ENCODE assay signal across 8 cellular contexts in the genomic region with DNA sequence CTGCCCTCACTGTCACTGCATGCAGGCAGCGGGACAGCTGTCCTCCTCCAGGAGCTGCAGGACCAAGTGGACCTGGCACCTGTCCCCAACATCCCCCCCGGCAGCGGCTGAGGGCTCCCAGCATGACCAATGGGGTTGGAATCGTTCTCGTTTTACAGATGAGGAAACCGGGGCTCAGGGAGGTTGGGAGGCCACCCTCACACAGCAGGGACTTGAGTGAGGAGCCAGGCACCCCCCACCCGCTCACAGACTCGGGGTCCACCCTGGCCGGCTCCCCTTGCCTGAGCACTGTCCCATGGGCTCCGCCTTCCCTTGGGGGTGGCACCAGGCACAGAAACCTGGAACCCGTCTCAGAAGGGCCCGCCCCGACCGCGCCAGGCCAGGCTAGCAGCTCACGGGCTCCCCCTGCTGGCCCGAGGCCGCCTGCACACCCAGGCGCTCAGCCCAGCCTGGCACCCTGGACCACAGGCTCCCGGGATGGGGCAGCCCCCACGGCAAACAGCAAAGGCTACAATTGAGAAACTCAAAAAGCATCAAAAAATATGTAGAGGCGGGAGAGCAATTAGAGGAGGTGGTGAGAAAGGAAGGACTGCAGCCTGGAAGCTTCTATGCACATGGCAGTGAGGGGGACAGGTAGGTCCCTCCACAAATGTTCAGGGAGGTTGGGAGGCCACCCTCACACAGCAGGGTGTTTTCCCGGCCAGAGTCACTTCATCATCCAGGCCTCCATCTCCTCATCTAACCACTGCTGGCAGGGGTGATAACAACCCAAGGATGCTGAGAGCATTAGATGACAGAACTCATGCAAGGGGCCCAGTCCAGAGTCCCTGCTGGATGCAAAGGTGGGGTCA. TPM values are rescaled to one million over a fixed set of nuclear protein-coding genes. Genes with fewer than 3 reads are reported as not detected.
DNase-seq lines count a peak whose midpoint lies in the region; ATAC-seq and TF ChIP-seq lines count a peak whose summit lies in the region.

No MANE protein-coding gene starts in this region.

- peak; percentile 79 for ATAC-seq in GM21717 (IDR thresholded peaks at IDR 0.05; ENCODE audit: unreplicated experiment)
- no peak for ATAC-seq in HG02840 (IDR thresholded peaks at IDR 0.05; ENCODE audit: low FRiP score, unreplicated experiment)

- DNase-seq in COLO668 (lab: John Stamatoyannopoulos, UW; ENCODE audit: unreplicated experiment): peak; percentile 55
- DNase-seq in NCI-H2081 (lab: John Stamatoyannopoulos, UW): peak; percentile 47 to 51
- peak; percentile 63 to 72 for DNase-seq in activated CD4-positive, alpha-beta T cell treated with anti-CD3 and anti-CD28 coated beads for 4 hours
- peak; percentile 42 for DNase-seq in choroid plexus epithelial cell (ENCODE audit: low read depth)
- peak; percentile 37 to 52 for DNase-seq in lung microvascular endothelial cell (ENCODE audit: low read depth in 2 of 2)
- peak; percentile 60 for DNase-seq in stimulated activated CD8-positive, alpha-beta memory T cell treated with anti-CD3 and anti-CD28 coated beads, Interleukin-15, amount 100 ng/mL, for 24 hours (ENCODE audit: low read depth)

- H3K4me3 ChIP-seq in choroid plexus epithelial cell (ENCODE audit: low read depth, low read length): peak overlapping the region; percentile 8

- TF ChIP-seq CTCF in choroid plexus epithelial cell (conservative IDR thresholded peaks at IDR 0.05; ENCODE audit: low read depth, low read length): peak; percentile 80

RNA-seq across cellular contexts. Expression of gene MACROD1, which starts 12.8 kb away (rescaled TPM):
- total RNA-seq in lung microvascular endothelial cell: 21.6 and 31.5 TPM in 2 replicates

RNA-seq across cellular contexts. Expression of gene STIP1, which starts 32.9 kb away (rescaled TPM):
- total RNA-seq in lung microvascular endothelial cell: 93.5 and 111 TPM in 2 replicates

RNA-seq across cellular contexts. Expression of gene FERMT3, which starts 53.5 kb away (rescaled TPM):
- total RNA-seq in lung microvascular endothelial cell: 4.4 and 9.6 TPM in 2 replicates
